Comparison of ENCODE assay signal across 2 cellular contexts in the genomic region with DNA sequence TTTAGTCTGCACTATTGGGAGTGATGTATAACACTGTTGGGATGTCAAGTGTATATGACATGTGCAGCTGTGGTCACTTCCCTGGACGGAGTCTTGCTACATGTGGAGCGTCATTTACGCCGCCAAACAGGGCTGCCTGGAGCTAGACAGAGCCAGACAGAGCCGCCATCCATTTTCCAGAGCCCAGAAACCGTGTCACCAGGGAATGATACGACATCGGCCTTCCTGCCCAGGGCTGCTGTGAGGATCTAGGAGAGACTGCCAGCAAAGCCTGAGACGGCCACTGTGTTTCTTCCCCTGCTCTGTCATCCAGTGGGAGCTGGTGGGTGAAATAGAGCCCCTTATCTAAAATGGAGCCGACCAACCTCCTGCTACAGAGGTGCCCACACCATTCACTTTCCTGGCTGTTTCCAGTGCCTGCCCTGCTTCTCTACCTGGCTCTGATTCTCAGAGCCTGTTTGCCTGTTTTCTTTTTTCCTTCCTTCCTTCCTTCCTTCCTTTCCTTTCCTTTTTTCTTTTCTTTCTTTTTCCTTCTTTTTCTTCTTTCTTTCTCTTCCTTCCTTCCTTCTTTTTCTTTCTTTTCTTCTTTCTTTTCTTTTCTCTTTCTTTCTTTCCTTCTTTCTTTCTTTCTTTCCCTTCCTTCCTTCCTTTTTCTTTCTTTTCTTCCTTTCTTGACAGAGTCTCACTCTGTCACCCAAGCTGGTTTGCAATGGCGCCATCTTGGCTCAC.
TF ChIP-seq lines count a peak whose summit lies in the region.

No MANE protein-coding gene starts in this region.

TF ChIP-seq in GM23338, 12 proteins besides CTCF, POLR2A, EP300 and RAD21 (continues in another document):
- TF ChIP-seq ZNF331 (CRISPR knock-in tag; IDR thresholded peaks at IDR 0.05; ENCODE audit: low read depth) (no peak), EZH2 (IDR thresholded peaks at IDR 0.05; ENCODE audit: low read depth, unreplicated experiment) (no peak), STAT1 (IDR thresholded peaks at IDR 0.05; ENCODE audit: unreplicated experiment) (no peak), ZNF114 (CRISPR knock-in tag; IDR thresholded peaks at IDR 0.05) (no peak), NANOG (IDR thresholded peaks at IDR 0.05; ENCODE audit: borderline replicate concordance) (no peak), JUNB (IDR thresholded peaks at IDR 0.05; ENCODE audit: unreplicated experiment) (no peak), POLR2AphosphoS5 (IDR thresholded peaks at IDR 0.05; ENCODE audit: low read depth) (no peak), EZH2phosphoT487 (IDR thresholded peaks at IDR 0.05; ENCODE audit: unreplicated experiment) (no peak)
- TF ChIP-seq, protein P1, sequence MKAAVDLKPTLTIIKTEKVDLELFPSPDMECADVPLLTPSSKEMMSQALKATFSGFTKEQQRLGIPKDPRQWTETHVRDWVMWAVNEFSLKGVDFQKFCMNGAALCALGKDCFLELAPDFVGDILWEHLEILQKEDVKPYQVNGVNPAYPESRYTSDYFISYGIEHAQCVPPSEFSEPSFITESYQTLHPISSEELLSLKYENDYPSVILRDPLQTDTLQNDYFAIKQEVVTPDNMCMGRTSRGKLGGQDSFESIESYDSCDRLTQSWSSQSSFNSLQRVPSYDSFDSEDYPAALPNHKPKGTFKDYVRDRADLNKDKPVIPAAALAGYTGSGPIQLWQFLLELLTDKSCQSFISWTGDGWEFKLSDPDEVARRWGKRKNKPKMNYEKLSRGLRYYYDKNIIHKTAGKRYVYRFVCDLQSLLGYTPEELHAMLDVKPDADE (IDR thresholded peaks at IDR 0.05), result no peak
- TF ChIP-seq, protein P2, sequence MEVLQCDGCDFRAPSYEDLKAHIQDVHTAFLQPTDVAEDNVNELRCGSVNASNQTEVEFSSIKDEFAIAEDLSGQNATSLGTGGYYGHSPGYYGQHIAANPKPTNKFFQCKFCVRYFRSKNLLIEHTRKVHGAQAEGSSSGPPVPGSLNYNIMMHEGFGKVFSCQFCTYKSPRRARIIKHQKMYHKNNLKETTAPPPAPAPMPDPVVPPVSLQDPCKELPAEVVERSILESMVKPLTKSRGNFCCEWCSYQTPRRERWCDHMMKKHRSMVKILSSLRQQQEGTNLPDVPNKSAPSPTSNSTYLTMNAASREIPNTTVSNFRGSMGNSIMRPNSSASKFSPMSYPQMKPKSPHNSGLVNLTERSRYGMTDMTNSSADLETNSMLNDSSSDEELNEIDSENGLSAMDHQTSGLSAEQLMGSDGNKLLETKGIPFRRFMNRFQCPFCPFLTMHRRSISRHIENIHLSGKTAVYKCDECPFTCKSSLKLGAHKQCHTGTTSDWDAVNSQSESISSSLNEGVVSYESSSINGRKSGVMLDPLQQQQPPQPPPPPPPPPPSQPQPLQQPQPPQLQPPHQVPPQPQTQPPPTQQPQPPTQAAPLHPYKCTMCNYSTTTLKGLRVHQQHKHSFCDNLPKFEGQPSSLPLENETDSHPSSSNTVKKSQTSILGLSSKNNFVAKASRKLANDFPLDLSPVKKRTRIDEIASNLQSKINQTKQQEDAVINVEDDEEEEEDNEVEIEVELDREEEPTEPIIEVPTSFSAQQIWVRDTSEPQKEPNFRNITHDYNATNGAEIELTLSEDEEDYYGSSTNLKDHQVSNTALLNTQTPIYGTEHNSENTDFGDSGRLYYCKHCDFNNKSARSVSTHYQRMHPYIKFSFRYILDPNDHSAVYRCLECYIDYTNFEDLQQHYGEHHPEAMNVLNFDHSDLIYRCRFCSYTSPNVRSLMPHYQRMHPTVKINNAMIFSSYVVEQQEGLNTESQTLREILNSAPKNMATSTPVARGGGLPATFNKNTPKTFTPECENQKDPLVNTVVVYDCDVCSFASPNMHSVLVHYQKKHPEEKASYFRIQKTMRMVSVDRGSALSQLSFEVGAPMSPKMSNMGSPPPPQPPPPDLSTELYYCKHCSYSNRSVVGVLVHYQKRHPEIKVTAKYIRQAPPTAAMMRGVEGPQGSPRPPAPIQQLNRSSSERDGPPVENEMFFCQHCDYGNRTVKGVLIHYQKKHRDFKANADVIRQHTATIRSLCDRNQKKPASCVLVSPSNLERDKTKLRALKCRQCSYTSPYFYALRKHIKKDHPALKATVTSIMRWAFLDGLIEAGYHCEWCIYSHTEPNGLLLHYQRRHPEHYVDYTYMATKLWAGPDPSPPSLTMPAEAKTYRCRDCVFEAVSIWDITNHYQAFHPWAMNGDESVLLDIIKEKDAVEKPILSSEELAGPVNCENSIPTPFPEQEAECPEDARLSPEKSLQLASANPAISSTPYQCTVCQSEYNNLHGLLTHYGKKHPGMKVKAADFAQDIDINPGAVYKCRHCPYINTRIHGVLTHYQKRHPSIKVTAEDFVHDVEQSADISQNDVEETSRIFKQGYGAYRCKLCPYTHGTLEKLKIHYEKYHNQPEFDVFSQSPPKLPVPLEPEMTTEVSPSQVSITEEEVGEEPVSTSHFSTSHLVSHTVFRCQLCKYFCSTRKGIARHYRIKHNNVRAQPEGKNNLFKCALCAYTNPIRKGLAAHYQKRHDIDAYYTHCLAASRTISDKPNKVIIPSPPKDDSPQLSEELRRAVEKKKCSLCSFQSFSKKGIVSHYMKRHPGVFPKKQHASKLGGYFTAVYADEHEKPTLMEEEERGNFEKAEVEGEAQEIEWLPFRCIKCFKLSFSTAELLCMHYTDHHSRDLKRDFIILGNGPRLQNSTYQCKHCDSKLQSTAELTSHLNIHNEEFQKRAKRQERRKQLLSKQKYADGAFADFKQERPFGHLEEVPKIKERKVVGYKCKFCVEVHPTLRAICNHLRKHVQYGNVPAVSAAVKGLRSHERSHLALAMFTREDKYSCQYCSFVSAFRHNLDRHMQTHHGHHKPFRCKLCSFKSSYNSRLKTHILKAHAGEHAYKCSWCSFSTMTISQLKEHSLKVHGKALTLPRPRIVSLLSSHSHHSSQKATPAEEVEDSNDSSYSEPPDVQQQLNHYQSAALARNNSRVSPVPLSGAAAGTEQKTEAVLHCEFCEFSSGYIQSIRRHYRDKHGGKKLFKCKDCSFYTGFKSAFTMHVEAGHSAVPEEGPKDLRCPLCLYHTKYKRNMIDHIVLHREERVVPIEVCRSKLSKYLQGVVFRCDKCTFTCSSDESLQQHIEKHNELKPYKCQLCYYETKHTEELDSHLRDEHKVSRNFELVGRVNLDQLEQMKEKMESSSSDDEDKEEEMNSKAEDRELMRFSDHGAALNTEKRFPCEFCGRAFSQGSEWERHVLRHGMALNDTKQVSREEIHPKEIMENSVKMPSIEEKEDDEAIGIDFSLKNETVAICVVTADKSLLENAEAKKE (CRISPR knock-in tag; IDR thresholded peaks at IDR 0.05), result no peak

TF ChIP-seq in K562, 482 proteins besides CTCF, POLR2A, EP300 and RAD21:
- TF ChIP-seq FOXP1 (CRISPR knock-in tag; IDR thresholded peaks at IDR 0.05), result no peak
- TF ChIP-seq HDAC6 (IDR thresholded peaks at IDR 0.05; ENCODE audit: low read depth, low read length), result no peak
- TF ChIP-seq, protein P3, sequence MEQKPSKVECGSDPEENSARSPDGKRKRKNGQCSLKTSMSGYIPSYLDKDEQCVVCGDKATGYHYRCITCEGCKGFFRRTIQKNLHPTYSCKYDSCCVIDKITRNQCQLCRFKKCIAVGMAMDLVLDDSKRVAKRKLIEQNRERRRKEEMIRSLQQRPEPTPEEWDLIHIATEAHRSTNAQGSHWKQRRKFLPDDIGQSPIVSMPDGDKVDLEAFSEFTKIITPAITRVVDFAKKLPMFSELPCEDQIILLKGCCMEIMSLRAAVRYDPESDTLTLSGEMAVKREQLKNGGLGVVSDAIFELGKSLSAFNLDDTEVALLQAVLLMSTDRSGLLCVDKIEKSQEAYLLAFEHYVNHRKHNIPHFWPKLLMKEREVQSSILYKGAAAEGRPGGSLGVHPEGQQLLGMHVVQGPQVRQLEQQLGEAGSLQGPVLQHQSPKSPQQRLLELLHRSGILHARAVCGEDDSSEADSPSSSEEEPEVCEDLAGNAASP (IDR thresholded peaks at IDR 0.05), result no peak
- no peak for TF ChIP-seq HNRNPH1 (optimal IDR thresholded peaks at IDR 0.05; ENCODE audit: low read depth, low read length)
- TF ChIP-seq SOX6 (IDR thresholded peaks at IDR 0.05), result no peak
- TF ChIP-seq KDM2B (CRISPR knock-in tag; IDR thresholded peaks at IDR 0.05), result no peak
- TF ChIP-seq, protein P4, sequence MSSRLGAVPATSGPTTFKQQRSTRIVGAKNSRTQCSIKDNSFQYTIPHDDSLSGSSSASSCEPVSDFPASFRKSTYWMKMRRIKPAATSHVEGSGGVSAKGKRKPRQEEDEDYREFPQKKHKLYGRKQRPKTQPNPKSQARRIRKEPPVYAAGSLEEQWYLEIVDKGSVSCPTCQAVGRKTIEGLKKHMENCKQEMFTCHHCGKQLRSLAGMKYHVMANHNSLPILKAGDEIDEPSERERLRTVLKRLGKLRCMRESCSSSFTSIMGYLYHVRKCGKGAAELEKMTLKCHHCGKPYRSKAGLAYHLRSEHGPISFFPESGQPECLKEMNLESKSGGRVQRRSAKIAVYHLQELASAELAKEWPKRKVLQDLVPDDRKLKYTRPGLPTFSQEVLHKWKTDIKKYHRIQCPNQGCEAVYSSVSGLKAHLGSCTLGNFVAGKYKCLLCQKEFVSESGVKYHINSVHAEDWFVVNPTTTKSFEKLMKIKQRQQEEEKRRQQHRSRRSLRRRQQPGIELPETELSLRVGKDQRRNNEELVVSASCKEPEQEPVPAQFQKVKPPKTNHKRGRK (tag; IDR thresholded peaks at IDR 0.05), result peak; percentile 87
